In the genomic region with DNA sequence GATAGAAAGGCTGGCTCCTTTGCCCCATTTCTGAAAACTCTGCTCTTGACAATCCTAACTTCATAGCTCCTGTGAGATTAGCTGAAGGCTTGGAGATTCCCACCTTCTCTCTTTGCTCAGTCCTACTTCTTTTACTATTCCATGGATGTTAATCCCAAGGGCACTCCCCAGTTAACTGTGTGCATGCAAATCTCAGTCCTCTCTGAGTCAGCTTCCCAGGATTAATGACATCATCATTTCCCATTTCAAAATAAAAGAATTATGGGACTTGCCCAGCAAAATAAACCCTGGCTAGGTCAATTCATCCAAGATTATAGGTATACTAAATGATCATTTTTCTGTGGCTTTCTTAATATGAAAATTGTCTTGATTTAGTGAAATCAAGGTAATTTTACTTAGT, we compare ENCODE assay signal across 32 cellular contexts.
"Had no signal": no experiment of that assay in that cellular context is flagged by ENCODE, and none has a peak within 500 bp of the region (broad histone marks: within the 10 kb centered on the region; RNA-seq: fewer than 3 reads in every experiment).

No MANE protein-coding gene starts in this region.

- H3K27me3 ChIP-seq: body of pancreas, gastroesophageal sphincter, pancreas, thyroid gland, upper lobe of left lung, vagina had no signal

- H3K27ac ChIP-seq: body of pancreas, coronary artery, gastroesophageal sphincter, pancreas, prostate gland, thyroid gland, upper lobe of left lung, vagina had no signal

- H3K9me3 Mint-ChIP-seq: activated B cell treated with CpG ODN at 0.5 μM for 24 hours; activated T-cell treated with anti-CD3 and anti-CD28 coated beads, Interleukin-2, amount 50 U/mL, for 72 hours; effector memory CD8-positive, alpha-beta T cell; memory B cell; naive thymus-derived CD8-positive, alpha-beta T cell; neural crest cell; stimulated activated memory B cell treated with anti-CD40 and anti-IgM and Interleukin-4, amounts not matched to agents 10 μg/mL and 1 μg/mL and 100 μg/mL, for 72 hours; stimulated activated naive CD8-positive, alpha-beta T cell treated with anti-CD3 and anti-CD28 coated beads, Interleukin-15, amount 100 ng/mL, for 72 hours had no signal

- H3K4me2 ChIP-seq: smooth muscle cell had no signal

- H3K36me3 ChIP-seq: gastroesophageal sphincter, pancreas, prostate gland, thyroid gland, upper lobe of left lung, vagina had no signal

- H3K4me3 Mint-ChIP-seq: activated B cell treated with CpG ODN at 0.5 μM for 24 hours; activated CD8-positive, alpha-beta memory T cell treated with anti-CD3 and anti-CD28 coated beads, Interleukin-2, amount 10 ng/mL, durations not matched to agents 7 days and 5 days; activated CD8-positive, alpha-beta T cell treated with anti-CD3 and anti-CD28 coated beads, Interleukin-2, amount 10 ng/mL, durations not matched to agents 7 days and 5 days; activated naive CD8-positive, alpha-beta T cell; activated T-cell treated with anti-CD3 and anti-CD28 coated beads, Interleukin-2, amount 50 U/mL, for 72 hours; effector memory CD8-positive, alpha-beta T cell; memory B cell; naive thymus-derived CD8-positive, alpha-beta T cell; neural crest cell; stimulated activated memory B cell treated with anti-CD40 and anti-IgM and Interleukin-4, amounts not matched to agents 10 μg/mL and 1 μg/mL and 100 μg/mL, for 72 hours; stimulated activated naive CD8-positive, alpha-beta T cell treated with anti-CD3 and anti-CD28 coated beads, Interleukin-15, amount 100 ng/mL, for 72 hours had no signal

- DNase-seq: activated B cell treated with CpG ODN at 0.5 μM for 24 hours; activated CD4-positive, alpha-beta T cell treated with anti-CD3 and anti-CD28 coated beads, Interleukin-2, amount 50 U/mL, for 1 hour; activated CD8-positive, alpha-beta memory T cell treated with anti-CD3 and anti-CD28 coated beads, Interleukin-2, amount 10 ng/mL, durations not matched to agents 7 days and 5 days; activated CD8-positive, alpha-beta T cell treated with anti-CD3 and anti-CD28 coated beads, Interleukin-2, amount 10 ng/mL, durations not matched to agents 7 days and 5 days; activated naive CD4-positive, alpha-beta T cell; activated T-cell treated with anti-CD3 and anti-CD28 coated beads, Interleukin-2, amount 50 U/mL, for 72 hours; aorta; body of pancreas; effector memory CD8-positive, alpha-beta T cell; hippocampal formation; left cardiac atrium; nucleus accumbens; pancreas; stimulated activated CD4-positive, alpha-beta T cell treated with anti-CD3 and anti-CD28 coated beads, Interleukin-1b, Interleukin-23, amount 100 ng/mL, for 48 hours; stimulated activated CD4-positive, alpha-beta T cell treated with anti-CD3 and anti-CD28 coated beads, Interleukin-4, amount 100 ng/mL, for 4 hours; stimulated activated CD8-positive, alpha-beta memory T cell treated with anti-CD3 and anti-CD28 coated beads, Interleukin-4, amount 100 ng/mL, for 48 hours; stimulated activated naive CD8-positive, alpha-beta T cell treated with anti-CD3 and anti-CD28 coated beads, Interleukin-15, amount 100 ng/mL, for 72 hours; T-helper 2 cell; thyroid gland; upper lobe of left lung had no signal

- H3K4me1 ChIP-seq: body of pancreas, gastroesophageal sphincter, pancreas, prostate gland, upper lobe of left lung, vagina had no signal

- H3K4me3 ChIP-seq: body of pancreas, coronary artery, gastroesophageal sphincter, pancreas, prostate gland, smooth muscle cell, thyroid gland, upper lobe of left lung, vagina had no signal

- H3K36me3 Mint-ChIP-seq: activated CD8-positive, alpha-beta memory T cell treated with anti-CD3 and anti-CD28 coated beads, Interleukin-2, amount 10 ng/mL, durations not matched to agents 7 days and 5 days; activated naive CD8-positive, alpha-beta T cell; memory B cell; naive thymus-derived CD8-positive, alpha-beta T cell; stimulated activated memory B cell treated with anti-CD40 and anti-IgM and Interleukin-4, amounts not matched to agents 10 μg/mL and 1 μg/mL and 100 μg/mL, for 72 hours had no signal

- ATAC-seq: activated CD8-positive, alpha-beta memory T cell treated with anti-CD3 and anti-CD28 coated beads, Interleukin-2, amount 10 ng/mL, durations not matched to agents 7 days and 5 days; activated CD8-positive, alpha-beta T cell treated with anti-CD3 and anti-CD28 coated beads, Interleukin-2, amount 10 ng/mL, durations not matched to agents 7 days and 5 days; activated T-cell treated with anti-CD3 and anti-CD28 coated beads, Interleukin-2, amount 50 U/mL, for 72 hours; body of pancreas; effector memory CD8-positive, alpha-beta T cell; esophagus mucosa; gastroesophageal sphincter; naive thymus-derived CD8-positive, alpha-beta T cell; pancreas; stimulated activated memory B cell treated with anti-CD40 and anti-IgM and Interleukin-4, amounts not matched to agents 10 μg/mL and 1 μg/mL and 100 μg/mL, for 72 hours; stimulated activated naive CD8-positive, alpha-beta T cell treated with anti-CD3 and anti-CD28 coated beads, Interleukin-15, amount 100 ng/mL, for 72 hours had no signal

- H3K9me3 ChIP-seq: body of pancreas, gastroesophageal sphincter, pancreas, prostate gland, thyroid gland, upper lobe of left lung, vagina had no signal

- H3K27me3 Mint-ChIP-seq: activated B cell treated with CpG ODN at 0.5 μM for 24 hours; activated CD8-positive, alpha-beta memory T cell treated with anti-CD3 and anti-CD28 coated beads, Interleukin-2, amount 10 ng/mL, durations not matched to agents 7 days and 5 days; activated naive CD8-positive, alpha-beta T cell; effector memory CD8-positive, alpha-beta T cell; memory B cell; naive thymus-derived CD8-positive, alpha-beta T cell; stimulated activated memory B cell treated with anti-CD40 and anti-IgM and Interleukin-4, amounts not matched to agents 10 μg/mL and 1 μg/mL and 100 μg/mL, for 72 hours; stimulated activated naive CD8-positive, alpha-beta T cell treated with anti-CD3 and anti-CD28 coated beads, Interleukin-15, amount 100 ng/mL, for 72 hours had no signal

- FAIRE-seq: keratinocyte, pancreas had no signal

- H3K4me1 Mint-ChIP-seq: activated B cell treated with CpG ODN at 0.5 μM for 24 hours; activated CD8-positive, alpha-beta memory T cell treated with anti-CD3 and anti-CD28 coated beads, Interleukin-2, amount 10 ng/mL, durations not matched to agents 7 days and 5 days; memory B cell; neural crest cell; stimulated activated memory B cell treated with anti-CD40 and anti-IgM and Interleukin-4, amounts not matched to agents 10 μg/mL and 1 μg/mL and 100 μg/mL, for 72 hours; stimulated activated naive CD8-positive, alpha-beta T cell treated with anti-CD3 and anti-CD28 coated beads, Interleukin-15, amount 100 ng/mL, for 72 hours had no signal
